Comparison of ENCODE assay signal across 40 cellular contexts in genomic region chr2:76938153-76938552, GRCh38.
"Had no signal": no experiment of that assay in that cellular context is flagged by ENCODE, and none has a peak within 500 bp of the region (broad histone marks: within the 10 kb centered on the region; RNA-seq: fewer than 3 reads in every experiment).

No MANE protein-coding gene starts in this region.

- H3K4me1 Mint-ChIP-seq: activated naive CD4-positive, alpha-beta T cell treated with anti-CD3 and anti-CD28 coated beads, Interleukin-2, amount 10 ng/mL, durations not matched to agents 7 days and 5 days; activated naive CD4-positive, alpha-beta T cell treated with anti-CD3 and anti-CD28 coated beads, Interleukin-2, amount 50 U/mL, for 24 hours; activated naive CD8-positive, alpha-beta T cell treated with anti-CD3 and anti-CD28 coated beads for 36 hours; activated naive CD8-positive, alpha-beta T cell treated with anti-CD3 and anti-CD28 coated beads, Interleukin-2, amount 10 ng/mL, durations not matched to agents 7 days and 5 days; activated naive CD8-positive, alpha-beta T cell treated with anti-CD3 and anti-CD28 coated beads, Interleukin-2, amount 50 U/mL, for 24 hours; activated T-helper 17 cell treated with anti-CD3 and anti-CD28 coated beads, Interleukin-2, amount 50 U/mL, for 72 hours; brain; central memory CD8-positive, alpha-beta T cell had no signal

- H3K27me3 ChIP-seq: adrenal gland, ascending aorta, body of pancreas, brain microvascular endothelial cell, breast epithelium, cardiac muscle cell had no signal

- FAIRE-seq: astrocyte, bronchial epithelial cell had no signal

- H3K4me3 ChIP-seq: adrenal gland, ascending aorta, body of pancreas, breast epithelium, cardiac muscle cell had no signal

- H3K36me3 ChIP-seq: adrenal gland, ascending aorta, brain microvascular endothelial cell, breast epithelium, cardiac muscle cell had no signal

- H3K4me3 Mint-ChIP-seq: activated naive CD4-positive, alpha-beta T cell treated with anti-CD3 and anti-CD28 coated beads for 36 hours; activated naive CD4-positive, alpha-beta T cell treated with anti-CD3 and anti-CD28 coated beads, Interleukin-2, amount 10 ng/mL, durations not matched to agents 7 days and 5 days; activated naive CD4-positive, alpha-beta T cell treated with anti-CD3 and anti-CD28 coated beads, Interleukin-2, amount 50 U/mL, for 24 hours; activated naive CD8-positive, alpha-beta T cell; activated naive CD8-positive, alpha-beta T cell treated with anti-CD3 and anti-CD28 coated beads for 36 hours; activated naive CD8-positive, alpha-beta T cell treated with anti-CD3 and anti-CD28 coated beads, Interleukin-2, amount 10 ng/mL, durations not matched to agents 7 days and 5 days; activated naive CD8-positive, alpha-beta T cell treated with anti-CD3 and anti-CD28 coated beads, Interleukin-2, amount 50 U/mL, for 24 hours; activated T-cell treated with anti-CD3 and anti-CD28 coated beads, Interleukin-2, amount 50 U/mL, for 24 hours; activated T-cell treated with anti-CD3 and anti-CD28 coated beads, Interleukin-2, amount 50 U/mL, for 4 hours; activated T-cell treated with anti-CD3 and anti-CD28 coated beads, Interleukin-2, amount 50 U/mL, for 72 hours; activated T-helper 1 cell treated with anti-CD3 and anti-CD28 coated beads, Interleukin-12 subunit alpha, Interleukin-12 subunit beta, Interleukin-2, Interleukin-4 antibody, amounts not matched to agents 30 ng/mL and 10 ng/mL and 1 ng/mL, durations not matched to agents 14 hours and 24 hours and 36 hours; activated T-helper 17 cell treated with anti-CD3 and anti-CD28 coated beads, Interleukin-2, amount 50 U/mL, for 72 hours; brain; central memory CD8-positive, alpha-beta T cell had no signal

- H3K9me3 Mint-ChIP-seq: activated naive CD4-positive, alpha-beta T cell treated with anti-CD3 and anti-CD28 coated beads, Interleukin-2, amount 50 U/mL, for 24 hours; activated T-helper 17 cell treated with anti-CD3 and anti-CD28 coated beads, Interleukin-2, amount 50 U/mL, for 72 hours had no signal

- H3K27me3 Mint-ChIP-seq: activated naive CD4-positive, alpha-beta T cell treated with anti-CD3 and anti-CD28 coated beads, Interleukin-2, amount 10 ng/mL, durations not matched to agents 7 days and 5 days; activated naive CD4-positive, alpha-beta T cell treated with anti-CD3 and anti-CD28 coated beads, Interleukin-2, amount 50 U/mL, for 24 hours; activated naive CD8-positive, alpha-beta T cell; activated naive CD8-positive, alpha-beta T cell treated with anti-CD3 and anti-CD28 coated beads for 36 hours; activated naive CD8-positive, alpha-beta T cell treated with anti-CD3 and anti-CD28 coated beads, Interleukin-2, amount 10 ng/mL, durations not matched to agents 7 days and 5 days; activated naive CD8-positive, alpha-beta T cell treated with anti-CD3 and anti-CD28 coated beads, Interleukin-2, amount 50 U/mL, for 24 hours; activated T-cell treated with anti-CD3 and anti-CD28 coated beads, Interleukin-2, amount 50 U/mL, for 24 hours; activated T-helper 17 cell treated with anti-CD3 and anti-CD28 coated beads, Interleukin-2, amount 50 U/mL, for 72 hours; central memory CD8-positive, alpha-beta T cell had no signal

- H3K9me3 ChIP-seq: adrenal gland, ascending aorta, body of pancreas, breast epithelium had no signal

- ATAC-seq: activated naive CD4-positive, alpha-beta T cell treated with anti-CD3 and anti-CD28 coated beads, Interleukin-2, amount 50 U/mL, for 72 hours; activated naive CD8-positive, alpha-beta T cell treated with anti-CD3 and anti-CD28 coated beads, Interleukin-2, amount 50 U/mL, for 24 hours; activated T-cell treated with anti-CD3 and anti-CD28 coated beads, Interleukin-2, amount 50 U/mL, for 4 hours; activated T-cell treated with anti-CD3 and anti-CD28 coated beads, Interleukin-2, amount 50 U/mL, for 72 hours; activated T-helper 17 cell treated with anti-CD3 and anti-CD28 coated beads, Interleukin-2, amount 50 U/mL, for 72 hours; body of pancreas had no signal

- H3K4me1 ChIP-seq: adrenal gland, ascending aorta, body of pancreas, breast epithelium had no signal

- H3K36me3 Mint-ChIP-seq: activated naive CD4-positive, alpha-beta T cell treated with anti-CD3 and anti-CD28 coated beads, Interleukin-2, amount 10 ng/mL, durations not matched to agents 7 days and 5 days; activated naive CD4-positive, alpha-beta T cell treated with anti-CD3 and anti-CD28 coated beads, Interleukin-2, amount 50 U/mL, for 24 hours; activated naive CD4-positive, alpha-beta T cell treated with anti-CD3 and anti-CD28 coated beads, Interleukin-2, amount 50 U/mL, for 72 hours; activated naive CD8-positive, alpha-beta T cell; activated naive CD8-positive, alpha-beta T cell treated with anti-CD3 and anti-CD28 coated beads for 36 hours; activated naive CD8-positive, alpha-beta T cell treated with anti-CD3 and anti-CD28 coated beads, Interleukin-2, amount 10 ng/mL, durations not matched to agents 7 days and 5 days; brain had no signal

- H3K27ac Mint-ChIP-seq: activated naive CD4-positive, alpha-beta T cell treated with anti-CD3 and anti-CD28 coated beads for 36 hours; activated naive CD4-positive, alpha-beta T cell treated with anti-CD3 and anti-CD28 coated beads, Interleukin-2, amount 10 ng/mL, durations not matched to agents 7 days and 5 days; activated naive CD4-positive, alpha-beta T cell treated with anti-CD3 and anti-CD28 coated beads, Interleukin-2, amount 50 U/mL, for 24 hours; activated naive CD4-positive, alpha-beta T cell treated with anti-CD3 and anti-CD28 coated beads, Interleukin-2, amount 50 U/mL, for 72 hours; activated naive CD8-positive, alpha-beta T cell; activated naive CD8-positive, alpha-beta T cell treated with anti-CD3 and anti-CD28 coated beads for 36 hours; activated naive CD8-positive, alpha-beta T cell treated with anti-CD3 and anti-CD28 coated beads, Interleukin-2, amount 10 ng/mL, durations not matched to agents 7 days and 5 days; activated naive CD8-positive, alpha-beta T cell treated with anti-CD3 and anti-CD28 coated beads, Interleukin-2, amount 50 U/mL, for 24 hours; activated T-cell treated with anti-CD3 and anti-CD28 coated beads, Interleukin-2, amount 50 U/mL, for 24 hours; activated T-cell treated with anti-CD3 and anti-CD28 coated beads, Interleukin-2, amount 50 U/mL, for 72 hours; activated T-helper 1 cell treated with anti-CD3 and anti-CD28 coated beads, Interleukin-12 subunit alpha, Interleukin-12 subunit beta, Interleukin-2, Interleukin-4 antibody, amounts not matched to agents 30 ng/mL and 10 ng/mL and 1 ng/mL, durations not matched to agents 14 hours and 24 hours and 36 hours; activated T-helper 17 cell treated with anti-CD3 and anti-CD28 coated beads, Interleukin-2, amount 50 U/mL, for 72 hours; activated T-helper 2 cell treated with anti-CD3 and anti-CD28 coated beads, Interferon-gamma antibody, Interleukin-2, Interleukin-4, amounts not matched to agents 10 μg/mL and 5 μg/mL and 100 μg/mL, durations not matched to agents 14 hours and 24 hours and 36 hours; brain had no signal

- DNase-seq: activated effector memory CD4-positive, alpha-beta T cell treated with anti-CD3 and anti-CD28 coated beads, Interleukin-2, amount 50 U/mL, for 16 hours; activated effector memory CD4-positive, alpha-beta T cell treated with Interleukin-2 at 50 U/mL for 16 hours; activated gamma-delta T cell; activated gamma-delta T cell treated with Interleukin-2 at 50 U/mL for 16 hours; activated naive CD4-positive, alpha-beta T cell; activated naive CD4-positive, alpha-beta T cell treated with anti-CD3 and anti-CD28 coated beads for 36 hours; activated naive CD4-positive, alpha-beta T cell treated with anti-CD3 and anti-CD28 coated beads, Interleukin-2, amount 10 ng/mL, durations not matched to agents 7 days and 5 days; activated naive CD4-positive, alpha-beta T cell treated with anti-CD3 and anti-CD28 coated beads, Interleukin-2, amount 50 U/mL, for 16 hours; activated naive CD4-positive, alpha-beta T cell treated with Interleukin-2 at 50 U/mL for 16 hours; activated naive CD8-positive, alpha-beta T cell treated with anti-CD3 and anti-CD28 coated beads for 36 hours; activated naive CD8-positive, alpha-beta T cell treated with anti-CD3 and anti-CD28 coated beads, Interleukin-2, amount 10 ng/mL, durations not matched to agents 7 days and 5 days; activated naive CD8-positive, alpha-beta T cell treated with anti-CD3 and anti-CD28 coated beads, Interleukin-2, amount 50 U/mL, for 24 hours; activated T-cell treated with anti-CD3 and anti-CD28 coated beads, Interleukin-2, amount 50 U/mL, for 1 hour; activated T-cell treated with anti-CD3 and anti-CD28 coated beads, Interleukin-2, amount 50 U/mL, for 24 hours; activated T-cell treated with anti-CD3 and anti-CD28 coated beads, Interleukin-2, amount 50 U/mL, for 4 hours; activated T-cell treated with anti-CD3 and anti-CD28 coated beads, Interleukin-2, amount 50 U/mL, for 48 hours; activated T-cell treated with anti-CD3 and anti-CD28 coated beads, Interleukin-2, amount 50 U/mL, for 72 hours; adrenal gland; amniotic stem cell; amygdala; anterior cingulate cortex; aorta; body of pancreas; brain microvascular endothelial cell; caudate nucleus; central memory CD4-positive, alpha-beta T cell; cerebellar nuclear complex had no signal

- H3K27ac ChIP-seq: adrenal gland, ascending aorta, body of pancreas, brain microvascular endothelial cell, breast epithelium, cardiac muscle cell had no signal
